In genomic region chr5:142612388-142612787, GRCh38 we compare ENCODE assay signal across 31 cellular contexts.
"Had no signal": no experiment of that assay in that cellular context is flagged by ENCODE, and none has a peak within 500 bp of the region (broad histone marks: within the 10 kb centered on the region; RNA-seq: fewer than 3 reads in every experiment).

No MANE protein-coding gene starts in this region.

- H3K27ac ChIP-seq: left lung, neutrophil, ovary, transverse colon, upper lobe of left lung, vagina had no signal

- H3K36me3 Mint-ChIP-seq: immature natural killer cell; mesothelial cell of epicardium; naive B cell; natural killer cell treated with Interleukin-12 subunit alpha and Interleukin-12 subunit beta and Interleukin-15 and Interleukin-18, amount 100 ng/mL, for 72 hours; stimulated activated memory B cell treated with anti-CD40 and anti-IgM and Interleukin-4, amounts not matched to agents 10 μg/mL and 1 μg/mL and 100 μg/mL, for 72 hours had no signal

- ATAC-seq: heart left ventricle; left colon; left lung; right cardiac atrium; stimulated activated memory B cell treated with anti-CD40 and anti-IgM and Interleukin-4, amounts not matched to agents 10 μg/mL and 1 μg/mL and 100 μg/mL, for 72 hours; stimulated activated naive CD8-positive, alpha-beta T cell treated with anti-CD3 and anti-CD28 coated beads, Interleukin-15, amount 100 ng/mL, for 72 hours had no signal

- FAIRE-seq: islet of Langerhans, kidney, small intestine had no signal

- H3K4me3 ChIP-seq: heart left ventricle, left lung, lung, ovary, sigmoid colon, transverse colon, upper lobe of left lung, vagina had no signal

- H3K4me3 Mint-ChIP-seq: immature natural killer cell; mesothelial cell of epicardium; natural killer cell treated with Interleukin-12 subunit alpha and Interleukin-12 subunit beta and Interleukin-15 and Interleukin-18, amount 100 ng/mL, for 72 hours; neural crest cell; stimulated activated memory B cell treated with anti-CD40 and anti-IgM and Interleukin-4, amounts not matched to agents 10 μg/mL and 1 μg/mL and 100 μg/mL, for 72 hours; stimulated activated naive CD8-positive, alpha-beta T cell treated with anti-CD3 and anti-CD28 coated beads, Interleukin-15, amount 100 ng/mL, for 72 hours had no signal

- H3K27ac Mint-ChIP-seq: immature natural killer cell; mesothelial cell of epicardium; naive B cell; natural killer cell treated with Interleukin-12 subunit alpha and Interleukin-12 subunit beta and Interleukin-15 and Interleukin-18, amount 100 ng/mL, for 72 hours; progenitor cell of endocrine pancreas; stimulated activated memory B cell treated with anti-CD40 and anti-IgM and Interleukin-4, amounts not matched to agents 10 μg/mL and 1 μg/mL and 100 μg/mL, for 72 hours; stimulated activated naive CD8-positive, alpha-beta T cell treated with anti-CD3 and anti-CD28 coated beads, Interleukin-15, amount 100 ng/mL, for 72 hours had no signal

- H3K4me1 ChIP-seq: left lung, transverse colon, vagina had no signal

- H3K9me3 ChIP-seq: heart left ventricle, left lung, neutrophil, ovary, sigmoid colon, transverse colon, upper lobe of left lung, vagina had no signal

- H3K4me1 Mint-ChIP-seq: immature natural killer cell had no signal

- H3K9me3 Mint-ChIP-seq: immature natural killer cell; mesothelial cell of epicardium; naive B cell; natural killer cell treated with Interleukin-12 subunit alpha and Interleukin-12 subunit beta and Interleukin-15 and Interleukin-18, amount 100 ng/mL, for 72 hours; neural crest cell; stimulated activated memory B cell treated with anti-CD40 and anti-IgM and Interleukin-4, amounts not matched to agents 10 μg/mL and 1 μg/mL and 100 μg/mL, for 72 hours; stimulated activated naive CD8-positive, alpha-beta T cell treated with anti-CD3 and anti-CD28 coated beads, Interleukin-15, amount 100 ng/mL, for 72 hours had no signal

- H3K36me3 ChIP-seq: left lung, neutrophil, ovary, sigmoid colon, transverse colon, upper lobe of left lung, vagina had no signal

- H3K27me3 ChIP-seq: heart left ventricle, left lung, ovary, sigmoid colon, upper lobe of left lung, vagina had no signal

- DNase-seq: heart left ventricle; hypothalamus; immature natural killer cell; kidney; left colon; left lung; mesendoderm; naive B cell; occipital lobe; ovary; right cardiac atrium; sigmoid colon; small intestine; stimulated activated CD4-positive, alpha-beta T cell treated with anti-CD3 and anti-CD28 coated beads, Interleukin-1b, Interleukin-23, amount 100 ng/mL, for 48 hours; stimulated activated CD4-positive, alpha-beta T cell treated with anti-CD3 and anti-CD28 coated beads, Interleukin-2, amount 100 ng/mL, for 48 hours; stimulated activated CD4-positive, alpha-beta T cell treated with anti-CD3 and anti-CD28 coated beads, Interleukin-4, amount 100 ng/mL, for 4 hours; stimulated activated CD8-positive, alpha-beta memory T cell treated with anti-CD3 and anti-CD28 coated beads, Interleukin-4, amount 100 ng/mL, for 48 hours; stimulated activated naive CD4-positive, alpha-beta T cell treated with Interleukin-2 at 50 U/mL for 16 hours; stimulated activated naive CD8-positive, alpha-beta T cell treated with anti-CD3 and anti-CD28 coated beads, Interleukin-15, amount 100 ng/mL, for 72 hours; substantia nigra; transverse colon; upper lobe of left lung had no signal
